ENCODE assay signal across 9 cellular contexts in genomic region chr1:59814180-59814900, GRCh38. TPM values are rescaled to one million over a fixed set of nuclear protein-coding genes. Genes with fewer than 3 reads are reported as not detected.
A peak's percentile ranks its signal among the peaks of the same experiment; 100 is the strongest.
DNase-seq lines count a peak whose midpoint lies in the region; ATAC-seq lines count a peak whose summit lies in the region.
"Had no signal": no experiment of that assay in that cellular context is flagged by ENCODE, and none has a peak within 500 bp of the region (broad histone marks: within the 10 kb centered on the region; RNA-seq: fewer than 3 reads in every experiment).

No MANE protein-coding gene starts in this region.

- ATAC-seq in GM18868 (IDR thresholded peaks at IDR 0.05; ENCODE audit: unreplicated experiment) (peak; percentile 56), HG03066 (IDR thresholded peaks at IDR 0.05; ENCODE audit: low read depth, unreplicated experiment) (peak; percentile 96)

- DNase-seq in NCI-H446 (lab: John Stamatoyannopoulos, UW) (peak; percentile 94 to 96), mucosa of gallbladder (ENCODE audit: low spot score) (peak; percentile 89), NOMO-1 treated with dmso at 0.1 percent for 144 hours (lab: John Stamatoyannopoulos, UW; ENCODE audit: unreplicated experiment) (no peak)
- DNase-seq in activated CD8-positive, alpha-beta memory T cell treated with anti-CD3 and anti-CD28 coated beads for 24 hours = peak; percentile 89
- DNase-seq in effector CD8-positive, alpha-beta T cell (lab: John Stamatoyannopoulos, UW) = peak; percentile 89
- peak; percentile 58 to 76 for DNase-seq in stimulated activated CD8-positive, alpha-beta memory T cell treated with anti-CD3 and anti-CD28 coated beads, Interleukin-2, amount 100 ng/mL, for 1 hour (ENCODE audit: low read depth in 2 of 2)

RNA-seq across cellular contexts. Expression of gene HOOK1, which starts 0.4 kb away (rescaled TPM):
- 29.5 TPM for total RNA-seq in mucosa of gallbladder
- total RNA-seq: fibroblast of villous mesenchyme had no signal
